Comparison of ENCODE assay signal across 12 cellular contexts in genomic region chr12:110042260-110042659, GRCh38. TPM values are rescaled to one million over a fixed set of nuclear protein-coding genes. Genes with fewer than 3 reads are reported as not detected.
A peak's percentile ranks its signal among the peaks of the same experiment; 100 is the strongest.
DNase-seq lines count a peak whose midpoint lies in the region; ATAC-seq and TF ChIP-seq lines count a peak whose summit lies in the region.
"Had no signal": no experiment of that assay in that cellular context is flagged by ENCODE, and none has a peak within 500 bp of the region (broad histone marks: within the 10 kb centered on the region; RNA-seq: fewer than 3 reads in every experiment).

No MANE protein-coding gene starts in this region.

- H3K4me3 ChIP-seq in left ventricle myocardium inferior (no peak overlapping the region), adrenal gland (no peak overlapping the region)
- H3K4me3 ChIP-seq: suprapubic skin had no signal

- H3K4me1 Mint-ChIP-seq in activated CD8-positive, alpha-beta T cell treated with anti-CD3 and anti-CD28 coated beads, Interleukin-2, amount 10 ng/mL, durations not matched to agents 7 days and 5 days (ENCODE audit: low read depth), result peaks cover 63% of the 10 kb centered on the region
- peaks cover 50% of the 10 kb centered on the region for H3K4me1 Mint-ChIP-seq in activated CD8-positive, alpha-beta T cell treated with anti-CD3 and anti-CD28 coated beads for 36 hours (ENCODE audit: low read depth)
- H3K4me1 Mint-ChIP-seq in stimulated activated memory B cell treated with anti-CD40 and anti-IgM and Interleukin-4, amounts not matched to agents 10 μg/mL and 1 μg/mL and 100 μg/mL, for 72 hours, result peaks cover 47% of the 10 kb centered on the region

- peaks cover 51% of the 10 kb centered on the region for H3K4me1 ChIP-seq in left ventricle myocardium inferior
- H3K4me1 ChIP-seq in adrenal gland (replicated peaks in 1 of 2), result peaks cover 14 to 23% of the 10 kb centered on the region in 2 donors

- peak overlapping the region; percentile 80 for H3K27ac ChIP-seq in left ventricle myocardium inferior (replicated peaks)
- H3K27ac ChIP-seq in adrenal gland, result peak overlapping the region in 1 of 5 donors; percentile 68
- H3K27ac ChIP-seq: suprapubic skin had no signal

- ATAC-seq in activated CD8-positive, alpha-beta T cell treated with anti-CD3 and anti-CD28 coated beads, Interleukin-2, amount 10 ng/mL, durations not matched to agents 7 days and 5 days, result no peak
- no peak for ATAC-seq in activated CD8-positive, alpha-beta T cell treated with anti-CD3 and anti-CD28 coated beads for 36 hours
- no peak for ATAC-seq in stimulated activated memory B cell treated with anti-CD40 and anti-IgM and Interleukin-4, amounts not matched to agents 10 μg/mL and 1 μg/mL and 100 μg/mL, for 72 hours

- no peaks in the 10 kb centered on the region for H3K9me3 Mint-ChIP-seq in activated CD8-positive, alpha-beta T cell treated with anti-CD3 and anti-CD28 coated beads, Interleukin-2, amount 10 ng/mL, durations not matched to agents 7 days and 5 days (ENCODE audit: insufficient read depth)
- no peaks in the 10 kb centered on the region for H3K9me3 Mint-ChIP-seq in activated CD8-positive, alpha-beta T cell treated with anti-CD3 and anti-CD28 coated beads for 36 hours
- no peaks in the 10 kb centered on the region for H3K9me3 Mint-ChIP-seq in stimulated activated memory B cell treated with anti-CD40 and anti-IgM and Interleukin-4, amounts not matched to agents 10 μg/mL and 1 μg/mL and 100 μg/mL, for 72 hours
- H3K9me3 Mint-ChIP-seq: natural killer cell had no signal

- no peaks in the 10 kb centered on the region for H3K27me3 Mint-ChIP-seq in activated CD8-positive, alpha-beta T cell treated with anti-CD3 and anti-CD28 coated beads, Interleukin-2, amount 10 ng/mL, durations not matched to agents 7 days and 5 days (ENCODE audit: low read depth)
- H3K27me3 Mint-ChIP-seq in activated CD8-positive, alpha-beta T cell treated with anti-CD3 and anti-CD28 coated beads for 36 hours, result no peaks in the 10 kb centered on the region
- no peaks in the 10 kb centered on the region for H3K27me3 Mint-ChIP-seq in stimulated activated memory B cell treated with anti-CD40 and anti-IgM and Interleukin-4, amounts not matched to agents 10 μg/mL and 1 μg/mL and 100 μg/mL, for 72 hours

- POLR2A ChIA-PET in activated CD8-positive, alpha-beta T cell treated with anti-CD3 and anti-CD28 coated beads, Interleukin-2, amount 10 ng/mL, durations not matched to agents 7 days and 5 days (lab: Charles Lee), result no interaction called here
- POLR2A ChIA-PET in activated CD8-positive, alpha-beta T cell treated with anti-CD3 and anti-CD28 coated beads for 36 hours (lab: Charles Lee), result no interaction called here

- 90 to 98% (median 93%) methylated on average over 3 of the region's 3 CpGs for WGBS in adrenal gland, 4 donors

- H3K36me3 Mint-ChIP-seq in activated CD8-positive, alpha-beta T cell treated with anti-CD3 and anti-CD28 coated beads, Interleukin-2, amount 10 ng/mL, durations not matched to agents 7 days and 5 days (ENCODE audit: low read depth), result peaks cover 53% of the 10 kb centered on the region
- H3K36me3 Mint-ChIP-seq in activated CD8-positive, alpha-beta T cell treated with anti-CD3 and anti-CD28 coated beads for 36 hours (ENCODE audit: low read depth), result peaks cover 29% of the 10 kb centered on the region
- peaks cover 28% of the 10 kb centered on the region for H3K36me3 Mint-ChIP-seq in stimulated activated memory B cell treated with anti-CD40 and anti-IgM and Interleukin-4, amounts not matched to agents 10 μg/mL and 1 μg/mL and 100 μg/mL, for 72 hours
- H3K36me3 Mint-ChIP-seq: natural killer cell had no signal

- intact Hi-C loops in activated CD8-positive, alpha-beta T cell treated with anti-CD3 and anti-CD28 coated beads for 36 hours (cut with micrococcal nuclease), result no loop called here
- intact Hi-C loops in left ventricle myocardium inferior (cut with micrococcal nuclease), result no loop called here
- intact Hi-C loops in adrenal gland (cut with DNase I), result no loop called here

- H3K27me3 ChIP-seq in left ventricle myocardium inferior (ENCODE audit: low read depth), result no peaks in the 10 kb centered on the region
- no peaks in the 10 kb centered on the region for H3K27me3 ChIP-seq in adrenal gland
- H3K27me3 ChIP-seq: suprapubic skin had no signal

- peaks cover 33% of the 10 kb centered on the region for H3K36me3 ChIP-seq in left ventricle myocardium inferior
- peaks cover 0 to 22% of the 10 kb centered on the region in 2 donors for H3K36me3 ChIP-seq in adrenal gland (replicated peaks in 1 of 2)

- H3K27ac Mint-ChIP-seq in activated CD8-positive, alpha-beta T cell treated with anti-CD3 and anti-CD28 coated beads, Interleukin-2, amount 10 ng/mL, durations not matched to agents 7 days and 5 days, result peak overlapping the region; percentile 70
- H3K27ac Mint-ChIP-seq in activated CD8-positive, alpha-beta T cell treated with anti-CD3 and anti-CD28 coated beads for 36 hours, result no peak overlapping the region
- peak overlapping the region; percentile 82 for H3K27ac Mint-ChIP-seq in stimulated activated memory B cell treated with anti-CD40 and anti-IgM and Interleukin-4, amounts not matched to agents 10 μg/mL and 1 μg/mL and 100 μg/mL, for 72 hours

- H3K4me3 Mint-ChIP-seq in activated CD8-positive, alpha-beta T cell treated with anti-CD3 and anti-CD28 coated beads, Interleukin-2, amount 10 ng/mL, durations not matched to agents 7 days and 5 days, result no peak overlapping the region
- H3K4me3 Mint-ChIP-seq in activated CD8-positive, alpha-beta T cell treated with anti-CD3 and anti-CD28 coated beads for 36 hours, result no peak overlapping the region
- no peak overlapping the region for H3K4me3 Mint-ChIP-seq in stimulated activated memory B cell treated with anti-CD40 and anti-IgM and Interleukin-4, amounts not matched to agents 10 μg/mL and 1 μg/mL and 100 μg/mL, for 72 hours
- H3K4me3 Mint-ChIP-seq: natural killer cell had no signal

- CTCF ChIA-PET in activated CD8-positive, alpha-beta T cell treated with anti-CD3 and anti-CD28 coated beads, Interleukin-2, amount 10 ng/mL, durations not matched to agents 7 days and 5 days (lab: Charles Lee), result interaction anchor here (0.7 to 1.4 kb wide), 7 partner anchors 10 to 75 kb away, joined by 3 to 4 read pairs (median 3); no protein-coding TSS in a partner anchor
- CTCF ChIA-PET in activated CD8-positive, alpha-beta T cell treated with anti-CD3 and anti-CD28 coated beads for 36 hours (lab: Charles Lee), result interaction anchor here (1.2 to 1.8 kb wide), 3 partner anchors 10 to 31 kb away, joined by 3 to 5 read pairs (median 3); no protein-coding TSS in a partner anchor

- H3K9me3 ChIP-seq in left ventricle myocardium inferior (replicated peaks) (no peaks in the 10 kb centered on the region), adrenal gland (replicated peaks in 1 of 3) (no peaks in the 10 kb centered on the region)
- H3K9me3 ChIP-seq: suprapubic skin had no signal

- DNase-seq in activated CD8-positive, alpha-beta T cell treated with anti-CD3 and anti-CD28 coated beads, Interleukin-2, amount 10 ng/mL, durations not matched to agents 7 days and 5 days, result no peak
- no peak for DNase-seq in activated CD8-positive, alpha-beta T cell treated with anti-CD3 and anti-CD28 coated beads for 36 hours
- peak; percentile 53 for DNase-seq in SHP77 treated with DMSO at 0.1 percent for 48 hours (lab: John Stamatoyannopoulos, UW)
- peak; percentile 16 for DNase-seq in left ventricle myocardium inferior
- no peak for DNase-seq in adrenal gland
- DNase-seq in NCI-H226, result no peak
- DNase-seq in dedifferentiated amniotic fluid mesenchymal stem cell (ENCODE audit: extremely low spot score), result no peak
- DNase-seq: activated effector memory CD4-positive, alpha-beta T cell treated with Interleukin-2 at 50 U/mL for 16 hours; HCEC 1CT; natural killer cell had no signal

- TF ChIP-seq POLR2A in adrenal gland (IDR thresholded peaks at IDR 0.05), result no peak

- no peak for TF ChIP-seq CTCF in activated CD8-positive, alpha-beta T cell treated with anti-CD3 and anti-CD28 coated beads for 36 hours (IDR thresholded peaks at IDR 0.05)
- TF ChIP-seq CTCF in left ventricle myocardium inferior (IDR thresholded peaks at IDR 0.05; ENCODE audit: borderline replicate concordance) (no peak), adrenal gland (IDR thresholded peaks at IDR 0.05) (no peak)

RNA-seq across cellular contexts. Expression of gene C12orf76, which starts 6.1 kb away (rescaled TPM):
- 10 to 100 TPM; 15.5 to 16.2 TPM for total RNA-seq in activated CD8-positive, alpha-beta T cell treated with anti-CD3 and anti-CD28 coated beads, Interleukin-2, amount 10 ng/mL, durations not matched to agents 7 days and 5 days
- total RNA-seq in activated CD8-positive, alpha-beta T cell treated with anti-CD3 and anti-CD28 coated beads for 36 hours, result 10 to 100 TPM in 1 of 2 experiments, 1 to 10 TPM in 1; 9.7 to 11.0 TPM
- total RNA-seq in left ventricle myocardium inferior (5.4 TPM), adrenal gland (10 to 100 TPM in 7 of 8 donors, 1 to 10 TPM in 1; 7.1 to 19.5 (median 15.1) TPM)
- polyA plus RNA-seq in adrenal gland, result 10 to 100 TPM in 2 of 3 donors, 1 to 10 TPM in 1; 9.7 to 14.2 (median 12.1) TPM

RNA-seq across cellular contexts. Expression of gene ANKRD13A, which starts 43.0 kb away (rescaled TPM):
- 10 to 100 TPM; 76.0 to 78.1 TPM for total RNA-seq in activated CD8-positive, alpha-beta T cell treated with anti-CD3 and anti-CD28 coated beads, Interleukin-2, amount 10 ng/mL, durations not matched to agents 7 days and 5 days
- 10 to 100 TPM; 33.4 to 37.5 TPM for total RNA-seq in activated CD8-positive, alpha-beta T cell treated with anti-CD3 and anti-CD28 coated beads for 36 hours
- total RNA-seq in left ventricle myocardium inferior (20.0 TPM), adrenal gland (10 to 100 TPM; 31.0 to 84.5 (median 45.6) TPM)
- polyA plus RNA-seq in adrenal gland, result 10 to 100 TPM; 17.1 to 38.6 (median 17.1) TPM

RNA-seq across cellular contexts. Expression of gene GIT2, which starts 46.1 kb away (rescaled TPM):
- total RNA-seq in activated CD8-positive, alpha-beta T cell treated with anti-CD3 and anti-CD28 coated beads, Interleukin-2, amount 10 ng/mL, durations not matched to agents 7 days and 5 days, result 10 to 100 TPM; 86.6 to 87.7 TPM
- total RNA-seq in activated CD8-positive, alpha-beta T cell treated with anti-CD3 and anti-CD28 coated beads for 36 hours, result 10 to 100 TPM; 49.2 to 49.6 TPM
- total RNA-seq in left ventricle myocardium inferior (50.5 TPM), adrenal gland (10 to 100 TPM; 35.9 to 80.9 (median 59.2) TPM)
- 10 to 100 TPM; 24.3 to 56.3 (median 31.6) TPM for polyA plus RNA-seq in adrenal gland

Comparison
In these comparisons a context has a peak if more than half of its experiments do, and no peak if none do; other contexts are left out.
1. DNase-seq: peak in SHP77 treated with DMSO at 0.1 percent for 48 hours (single experiment) and left ventricle myocardium inferior (single experiment); none in activated CD8-positive, alpha-beta T cell treated with anti-CD3 and anti-CD28 coated beads, Interleukin-2, amount 10 ng/mL, durations not matched to agents 7 days and 5 days (single experiment), activated CD8-positive, alpha-beta T cell treated with anti-CD3 and anti-CD28 coated beads for 36 hours (single experiment), adrenal gland (0 of 7), NCI-H226 (single experiment) and dedifferentiated amniotic fluid mesenchymal stem cell (single experiment).